ENCODE assay signal across 22 cellular contexts in genomic region chr4:47084111-47084510, GRCh38. TPM values are rescaled to one million over a fixed set of nuclear protein-coding genes. Genes with fewer than 3 reads are reported as not detected.
A peak's percentile ranks its signal among the peaks of the same experiment; 100 is the strongest.
DNase-seq lines count a peak whose midpoint lies in the region; TF ChIP-seq lines count a peak whose summit lies in the region.
"Had no signal": no experiment of that assay in that cellular context is flagged by ENCODE, and none has a peak within 500 bp of the region (broad histone marks: within the 10 kb centered on the region; RNA-seq: fewer than 3 reads in every experiment).

No MANE protein-coding gene starts in this region.

- no peak overlapping the region for H3K4me3 ChIP-seq in colonic mucosa
- H3K4me3 ChIP-seq: A549; BLaER1 treated with 17β-estradiol and CSF1 and Interleukin-3, amounts not matched to agents 10 nM and 100 nM; HAP-1 had no signal

- no peaks in the 10 kb centered on the region for H3K4me1 ChIP-seq in colonic mucosa
- H3K4me1 ChIP-seq: A549; BE2C; BLaER1 treated with 17β-estradiol and CSF1 and Interleukin-3, amounts not matched to agents 10 nM and 100 nM; HAP-1 had no signal

- no peaks in the 10 kb centered on the region for H3K36me3 ChIP-seq in colonic mucosa
- H3K36me3 ChIP-seq: BE2C; BLaER1 treated with 17β-estradiol and CSF1 and Interleukin-3, amounts not matched to agents 10 nM and 100 nM; HAP-1 had no signal

- H3K9ac ChIP-seq in colonic mucosa (ENCODE audit: low read depth in 2 of 2, low read length in 2 of 2) = no peak overlapping the region
- H3K9ac ChIP-seq: BLaER1 treated with 17β-estradiol and CSF1 and Interleukin-3, amounts not matched to agents 10 nM and 100 nM had no signal

- intact Hi-C loops in colonic mucosa (cut with DNase I) = no loop called here

- H3K27ac ChIP-seq in colonic mucosa = no peak overlapping the region
- H3K27ac ChIP-seq: A549; BLaER1 treated with 17β-estradiol and CSF1 and Interleukin-3, amounts not matched to agents 10 nM and 100 nM had no signal

- H3K9me3 ChIP-seq in colonic mucosa = no peaks in the 10 kb centered on the region
- H3K9me3 ChIP-seq: A549; BE2C; BLaER1 treated with 17β-estradiol and CSF1 and Interleukin-3, amounts not matched to agents 10 nM and 100 nM; HAP-1 had no signal

- DNase-seq in NCI-H2171 treated with DMSO at 0.1 percent for 48 hours (lab: John Stamatoyannopoulos, UW) (peak; percentile 22), NCI-H2171 (lab: John Stamatoyannopoulos, UW) (no peak), COLO668 (lab: John Stamatoyannopoulos, UW; ENCODE audit: unreplicated experiment) (peak; percentile 4), DMS53 treated with DMSO at 0.1 percent for 48 hours (lab: John Stamatoyannopoulos, UW; ENCODE audit: unreplicated experiment) (peak; percentile 58), SHP77 (lab: John Stamatoyannopoulos, UW) (peak; percentile 15 to 19), medulla oblongata (ENCODE audit: extremely low spot score) (no peak), colonic mucosa (no peak), anterior cingulate cortex (lab: John Stamatoyannopoulos, UW) (no peak)
- DNase-seq: 8988T; ACHN; AML-193; BE2C; Calu3; CD4-positive, alpha-beta T cell; CD8-positive, alpha-beta memory T cell; COR-L47; DND-41; GOT3; HFFc6 had no signal

- no peak for TF ChIP-seq CTCF in colonic mucosa (IDR thresholded peaks at IDR 0.05)

- H3K27me3 ChIP-seq in colonic mucosa = no peaks in the 10 kb centered on the region
- H3K27me3 ChIP-seq: BE2C; BLaER1 treated with 17β-estradiol and CSF1 and Interleukin-3, amounts not matched to agents 10 nM and 100 nM had no signal

RNA-seq across cellular contexts. Expression of gene GABRB1, which starts 52.7 kb away (rescaled TPM):
- total RNA-seq in colonic mucosa = under 1 TPM in 1 of 2 donors, not detected in 1; 0.82 TPM
- total RNA-seq: Calu3; CD4-positive, alpha-beta T cell; CD8-positive, alpha-beta memory T cell; HFFc6 had no signal

Comparison
In these comparisons a context has a peak if more than half of its experiments do, and no peak if none do; other contexts are left out.
1. DNase-seq: peak in NCI-H2171 treated with DMSO at 0.1 percent for 48 hours (single experiment), COLO668 (single experiment), DMS53 treated with DMSO at 0.1 percent for 48 hours (single experiment) and SHP77 (2 of 2); none in NCI-H2171 (single experiment), medulla oblongata (single experiment), colonic mucosa (single experiment) and anterior cingulate cortex (0 of 58).